Comparison of ENCODE assay signal across 8 cellular contexts in genomic region chr1:200738348-200738732, GRCh38. TPM values are rescaled to one million over a fixed set of nuclear protein-coding genes. Genes with fewer than 3 reads are reported as not detected.
DNase-seq lines count a peak whose midpoint lies in the region; ATAC-seq and TF ChIP-seq lines count a peak whose summit lies in the region.

No MANE protein-coding gene starts in this region.

- TF ChIP-seq EP300 in upper lobe of left lung (IDR thresholded peaks at IDR 0.05), result no peak

- peak overlapping the region; percentile 86 for H3K9ac ChIP-seq in adipocyte (ENCODE audit: low read length)
- H3K9ac ChIP-seq in liver (ENCODE audit: low read depth in 1 of 2, low read length in 2 of 2), result peak overlapping the region in 1 of 2 donors; percentile 52

- peak in 1 of 2 donors; percentile 22 for TF ChIP-seq RAD21 in liver (IDR thresholded peaks at IDR 0.05)

- H3K36me3 ChIP-seq in cardiac muscle cell, result no peaks in the 10 kb centered on the region
- H3K36me3 ChIP-seq in adipocyte (ENCODE audit: control insufficient read depth, insufficient read depth, low read length, severe bottlenecking), result no peaks in the 10 kb centered on the region
- H3K36me3 ChIP-seq in liver (ENCODE audit: control insufficient read depth in 4 of 4, insufficient read depth in 3 of 4, low read depth in 1 of 4, low read length in 3 of 4), result no peaks in the 10 kb centered on the region
- no peaks in the 10 kb centered on the region for H3K36me3 ChIP-seq in upper lobe of left lung

- TF ChIP-seq CTCF in cardiac muscle cell (IDR thresholded peaks at IDR 0.05; ENCODE audit: low read depth, low read length), result no peak
- TF ChIP-seq CTCF in liver (IDR thresholded peaks at IDR 0.05; ENCODE audit: low read depth, low read length, missing input control), result no peak
- no peak for TF ChIP-seq CTCF in upper lobe of left lung (IDR thresholded peaks at IDR 0.05)

- no peaks in the 10 kb centered on the region for H3K27me3 ChIP-seq in cardiac muscle cell
- no peaks in the 10 kb centered on the region for H3K27me3 ChIP-seq in adipocyte (replicated peaks; ENCODE audit: control insufficient read depth, insufficient read depth, low read length)
- H3K27me3 ChIP-seq in liver (ENCODE audit: control insufficient read depth in 4 of 4, insufficient read depth in 4 of 4, low read length in 3 of 4), result no peaks in the 10 kb centered on the region
- H3K27me3 ChIP-seq in upper lobe of left lung, result peaks cover 0 to 10% (median 0%) of the 10 kb centered on the region in 4 donors

- H3K4me3 ChIP-seq in cardiac muscle cell (peak overlapping the region; percentile 22), adipocyte (ENCODE audit: low read length) (peak overlapping the region; percentile 83), liver (ENCODE audit: low read depth in 1 of 3, low read length in 3 of 3) (peak overlapping the region; percentile 62 to 86 (median 71)), upper lobe of left lung (peak overlapping the region in 3 of 4 donors; percentile 64 to 90 (median 88))

- H3K4me1 ChIP-seq in cardiac muscle cell (ENCODE audit: low read depth), result peaks cover 27% of the 10 kb centered on the region
- H3K4me1 ChIP-seq in adipocyte (ENCODE audit: control insufficient read depth, insufficient read depth, low read length), result peaks cover 31% of the 10 kb centered on the region
- peaks cover 4 to 18% (median 15%) of the 10 kb centered on the region in 4 donors for H3K4me1 ChIP-seq in liver (ENCODE audit: control insufficient read depth in 4 of 4, insufficient read depth in 4 of 4, low read length in 3 of 4)
- peaks cover 15 to 35% (median 22%) of the 10 kb centered on the region in 4 donors for H3K4me1 ChIP-seq in upper lobe of left lung

- peak in 1 of 2 donors; percentile 14 for DNase-seq in cardiac muscle cell (ENCODE audit: low read depth in 1 of 2, low spot score in 1 of 2)
- no peak for DNase-seq in Right ventricle myocardium superior
- DNase-seq in adipocyte (ENCODE audit: low read depth), result no peak
- DNase-seq in upper lobe of left lung, result no peak
- DNase-seq in NCI-H69 (lab: John Stamatoyannopoulos, UW), result no peak
- DNase-seq in GM19240 (ENCODE audit: insufficient read length, low spot score), result no peak

- H3K27ac ChIP-seq in cardiac muscle cell, result peak overlapping the region; percentile 81
- peak overlapping the region; percentile 2 to 58 for H3K27ac ChIP-seq in liver (ENCODE audit: low read depth in 1 of 2, low read length in 2 of 2)
- H3K27ac ChIP-seq in upper lobe of left lung, result peak overlapping the region; percentile 98 to 100 (median 100)

- no peak for ATAC-seq in Right ventricle myocardium superior (ENCODE audit: poor library complexity)
- ATAC-seq in upper lobe of left lung (ENCODE audit: low FRiP score in 2 of 2), result no peak
- ATAC-seq in GM18873 (IDR thresholded peaks at IDR 0.05; ENCODE audit: low FRiP score, unreplicated experiment), result no peak

- no peak for TF ChIP-seq POLR2A in upper lobe of left lung (IDR thresholded peaks at IDR 0.05)

- WGBS in liver, result 8% methylated on average over 8 of the region's 8 CpGs
- WGBS in upper lobe of left lung, 2 donors, result 5 to 9% methylated on average over 8 of the region's 8 CpGs

- H3K9me3 ChIP-seq in cardiac muscle cell (ENCODE audit: low read depth), result no peaks in the 10 kb centered on the region
- H3K9me3 ChIP-seq in adipocyte (ENCODE audit: control insufficient read depth, low read length), result no peaks in the 10 kb centered on the region
- H3K9me3 ChIP-seq in liver (ENCODE audit: control insufficient read depth in 4 of 4, low read length in 3 of 4), result no peaks in the 10 kb centered on the region
- H3K9me3 ChIP-seq in upper lobe of left lung, result no peaks in the 10 kb centered on the region

- intact Hi-C loops in Right ventricle myocardium superior (cut with DNase I), result loop anchor here (5.0 kb wide), 1 partner anchor 66 kb away; no protein-coding TSS in a partner anchor

TF ChIP-seq in liver, 16 proteins besides CTCF, POLR2A, EP300 and RAD21:
- TF ChIP-seq FOXA1 (IDR thresholded peaks at IDR 0.05) (no peak), YY1 (IDR thresholded peaks at IDR 0.05) (peak; percentile 13)

RNA-seq across cellular contexts. Expression of gene CAMSAP2, which starts 0.4 kb away (rescaled TPM):
- total RNA-seq in cardiac muscle cell (16.7 and 22.8 TPM in 2 replicates), Right ventricle myocardium superior (37.5 TPM), liver (1 to 10 TPM; 4.0 to 8.6 TPM), upper lobe of left lung (10 to 100 TPM; 19.9 to 45.1 (median 28.0) TPM)
- polyA plus RNA-seq in cardiac muscle cell (12.6 and 13.6 TPM in 2 replicates), liver (1 to 10 TPM; 1.9 to 3.0 TPM)

Comparison
In these comparisons a context has a peak if more than half of its experiments do, and no peak if none do; other contexts are left out.
1. H3K27ac ChIP-seq: peak in every context shown above with its lines; median percentile 100 in upper lobe of left lung; 81 in cardiac muscle cell; 30 in liver.
2. H3K4me3 ChIP-seq: peak in every context shown above with its lines; median percentile 88 in upper lobe of left lung; 83 in adipocyte; 71 in liver; 22 in cardiac muscle cell.